8 cellular contexts compared by ENCODE assay signal in the genomic region with DNA sequence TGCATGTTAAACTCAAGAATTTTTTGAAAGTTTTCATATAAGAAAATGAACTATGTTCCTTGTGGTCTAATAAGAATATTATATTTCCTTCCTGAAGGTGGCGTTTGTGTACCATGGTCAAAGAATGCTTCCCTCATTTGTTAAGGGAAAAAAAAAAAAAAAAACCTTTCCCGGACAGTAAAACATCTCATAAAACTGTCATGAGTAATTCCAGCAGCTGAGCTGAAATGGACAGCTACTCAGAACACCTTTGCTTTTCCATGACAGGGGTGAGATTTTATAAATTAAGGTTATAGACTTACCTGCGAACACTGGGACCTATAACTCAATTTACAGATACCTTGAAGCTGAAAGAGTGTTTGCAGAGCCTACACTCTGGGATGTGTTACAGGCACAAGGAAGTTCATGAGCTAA.
DNase-seq lines count a peak whose midpoint lies in the region; ATAC-seq and TF ChIP-seq lines count a peak whose summit lies in the region.

No MANE protein-coding gene starts in this region.

- H3K4me3 ChIP-seq in OCI-LY3 (ENCODE audit: low read length) = no peak overlapping the region
- H3K4me3 ChIP-seq in fibroblast of lung (replicated peaks in 1 of 4; ENCODE audit: control extremely low read depth in 1 of 4, insufficient read depth in 1 of 4, low read depth in 3 of 4, low read length in 4 of 4) = no peak overlapping the region
- no peak overlapping the region for H3K4me3 ChIP-seq in prostate gland

- no peaks in the 10 kb centered on the region for H3K27me3 ChIP-seq in OCI-LY3 (ENCODE audit: low read depth, low read length)
- no peaks in the 10 kb centered on the region for H3K27me3 ChIP-seq in fibroblast of lung (ENCODE audit: control insufficient read depth, insufficient read depth, low read length)
- no peaks in the 10 kb centered on the region for H3K27me3 ChIP-seq in prostate gland (replicated peaks; ENCODE audit: insufficient read depth)

- H3K79me2 ChIP-seq in OCI-LY3 (ENCODE audit: low read length) (no peaks in the 10 kb centered on the region), fibroblast of lung (ENCODE audit: control insufficient read depth, insufficient read depth, low read length) (no peaks in the 10 kb centered on the region)

- TF ChIP-seq CTCF in natural killer cell (IDR thresholded peaks at IDR 0.05) (peak; percentile 27), OCI-LY3 (IDR thresholded peaks at IDR 0.05; ENCODE audit: low read depth, low read length) (peak; percentile 39), fibroblast of lung (conservative IDR thresholded peaks at IDR 0.05 in 1 of 2, IDR thresholded peaks at IDR 0.05 in 1 of 2; ENCODE audit: low read depth in 1 of 2, low read length in 2 of 2) (peak; percentile 20 to 44), prostate gland (IDR thresholded peaks at IDR 0.05) (peak in 3 of 4 experiments; percentile 67 to 75 (median 71))

- H4K20me1 ChIP-seq in OCI-LY3 (ENCODE audit: insufficient read depth, low read length) (no peaks in the 10 kb centered on the region), fibroblast of lung (ENCODE audit: control insufficient read depth, extremely low read depth, insufficient read depth, low read length) (no peaks in the 10 kb centered on the region)

- H3K4me1 Mint-ChIP-seq in natural killer cell = peaks cover 10 to 15% of the 10 kb centered on the region in 2 donors
- peaks cover 0 to 10% of the 10 kb centered on the region in 2 donors for H3K4me1 Mint-ChIP-seq in natural killer cell treated with Interleukin-12 subunit alpha and Interleukin-12 subunit beta and Interleukin-15 and Interleukin-18, amount 100 ng/mL, for 72 hours (ENCODE audit: low read depth in 2 of 2)

- H3K27ac ChIP-seq in OCI-LY3 (ENCODE audit: low read length) = no peak overlapping the region
- H3K27ac ChIP-seq in fibroblast of lung (ENCODE audit: insufficient read depth, low read length) = no peak overlapping the region
- no peak overlapping the region for H3K27ac ChIP-seq in prostate gland

- DNase-seq in natural killer cell = no peak
- no peak for DNase-seq in natural killer cell treated with Interleukin-12 subunit alpha and Interleukin-12 subunit beta and Interleukin-15 and Interleukin-18, amount 100 ng/mL, for 72 hours (ENCODE audit: low spot score)
- peak; percentile 50 to 72 for DNase-seq in fibroblast of lung (ENCODE audit: low read depth in 2 of 2)
- DNase-seq in prostate gland (ENCODE audit: low spot score) = no peak

- no peaks in the 10 kb centered on the region for H3K36me3 Mint-ChIP-seq in natural killer cell
- H3K36me3 Mint-ChIP-seq in natural killer cell treated with Interleukin-12 subunit alpha and Interleukin-12 subunit beta and Interleukin-15 and Interleukin-18, amount 100 ng/mL, for 72 hours = no peaks in the 10 kb centered on the region

- peaks cover 0 to 2% of the 10 kb centered on the region in 2 donors for H3K9me3 Mint-ChIP-seq in natural killer cell
- no peaks in the 10 kb centered on the region for H3K9me3 Mint-ChIP-seq in natural killer cell treated with Interleukin-12 subunit alpha and Interleukin-12 subunit beta and Interleukin-15 and Interleukin-18, amount 100 ng/mL, for 72 hours

- no peak overlapping the region for H3K4me3 Mint-ChIP-seq in natural killer cell
- H3K4me3 Mint-ChIP-seq in natural killer cell treated with Interleukin-12 subunit alpha and Interleukin-12 subunit beta and Interleukin-15 and Interleukin-18, amount 100 ng/mL, for 72 hours = no peak overlapping the region

- H3K36me3 ChIP-seq in OCI-LY3 (replicated peaks; ENCODE audit: low read depth, low read length) = no peaks in the 10 kb centered on the region
- no peaks in the 10 kb centered on the region for H3K36me3 ChIP-seq in fibroblast of lung (ENCODE audit: control insufficient read depth, insufficient read depth, low read length)
- H3K36me3 ChIP-seq in prostate gland = no peaks in the 10 kb centered on the region

- no peak for TF ChIP-seq POLR2A in prostate gland (IDR thresholded peaks at IDR 0.05)

- 10% methylated on average over 3 of the region's 3 CpGs for WGBS in prostate gland

- no peak for ATAC-seq in natural killer cell
- no peak for ATAC-seq in natural killer cell treated with Interleukin-12 subunit alpha and Interleukin-12 subunit beta and Interleukin-15 and Interleukin-18, amount 100 ng/mL, for 72 hours
- ATAC-seq in GM18858 (IDR thresholded peaks at IDR 0.05; ENCODE audit: unreplicated experiment) = no peak
- ATAC-seq in GM19463 (IDR thresholded peaks at IDR 0.05; ENCODE audit: unreplicated experiment) = no peak
- ATAC-seq in GM21526 (IDR thresholded peaks at IDR 0.05; ENCODE audit: low FRiP score, unreplicated experiment) = no peak

- H3K4me1 ChIP-seq in OCI-LY3 (ENCODE audit: low read length) (peaks cover 11% of the 10 kb centered on the region), fibroblast of lung (ENCODE audit: control insufficient read depth, extremely low read depth, insufficient read depth, low read length) (no peaks in the 10 kb centered on the region), prostate gland (replicated peaks) (no peaks in the 10 kb centered on the region)

- H3K9ac ChIP-seq in OCI-LY3 (ENCODE audit: low read length) = no peak overlapping the region
- H3K9ac ChIP-seq in fibroblast of lung (ENCODE audit: insufficient read depth, low read length) = no peak overlapping the region

- H2AFZ ChIP-seq in OCI-LY3 (ENCODE audit: low read depth, low read length) (no peak overlapping the region), fibroblast of lung (ENCODE audit: low read length) (no peak overlapping the region)

- H3K27ac Mint-ChIP-seq in natural killer cell = no peak overlapping the region
- H3K27ac Mint-ChIP-seq in natural killer cell treated with Interleukin-12 subunit alpha and Interleukin-12 subunit beta and Interleukin-15 and Interleukin-18, amount 100 ng/mL, for 72 hours = no peak overlapping the region

- H3K9me3 ChIP-seq in OCI-LY3 (ENCODE audit: insufficient read depth, low read length) = no peaks in the 10 kb centered on the region
- H3K9me3 ChIP-seq in fibroblast of lung (ENCODE audit: control insufficient read depth, insufficient read depth, low read depth, low read length) = no peaks in the 10 kb centered on the region
- H3K9me3 ChIP-seq in prostate gland = no peaks in the 10 kb centered on the region

- H3K4me2 ChIP-seq in OCI-LY3 (ENCODE audit: low read length) = no peak overlapping the region
- H3K4me2 ChIP-seq in fibroblast of lung (ENCODE audit: extremely low read depth, insufficient read depth, low read length) = no peak overlapping the region

- intact Hi-C loops in natural killer cell (cut with micrococcal nuclease) = loop anchor here (1.0 kb wide), 1 partner anchor 92 kb away; no protein-coding TSS in a partner anchor
- intact Hi-C loops in prostate gland (cut with DNase I) = loop anchor here (2.0 to 5.0 kb wide), 2 partner anchors 92 to 277 kb away; no protein-coding TSS in a partner anchor

- peaks cover 0 to 5% of the 10 kb centered on the region in 2 donors for H3K27me3 Mint-ChIP-seq in natural killer cell (ENCODE audit: low read depth in 2 of 2)
- H3K27me3 Mint-ChIP-seq in natural killer cell treated with Interleukin-12 subunit alpha and Interleukin-12 subunit beta and Interleukin-15 and Interleukin-18, amount 100 ng/mL, for 72 hours = peaks cover 7 to 9% of the 10 kb centered on the region in 2 donors

Comparison
In these comparisons a context has a peak if more than half of its experiments do, and no peak if none do; other contexts are left out.
1. DNase-seq: peak in fibroblast of lung (2 of 2); none in natural killer cell (single experiment), natural killer cell treated with Interleukin-12 subunit alpha and Interleukin-12 subunit beta and Interleukin-15 and Interleukin-18, amount 100 ng/mL, for 72 hours (single experiment) and prostate gland (single experiment).
2. Peak in every context shown above with its lines, with median percentiles within 50 percentile points of each other: CTCF ChIP-seq.